Comparison of ENCODE assay signal across 23 cellular contexts in genomic region chr14:100363053-100363452, GRCh38. TPM values are rescaled to one million over a fixed set of nuclear protein-coding genes. Genes with fewer than 3 reads are reported as not detected.
"Had no signal": no experiment of that assay in that cellular context is flagged by ENCODE, and none has a peak within 500 bp of the region (broad histone marks: within the 10 kb centered on the region; RNA-seq: fewer than 3 reads in every experiment).

No MANE protein-coding gene starts in this region.

- DNase-seq: activated CD4-positive, alpha-beta T cell treated with anti-CD3 and anti-CD28 coated beads, Interleukin-2, amount 50 U/mL, for 1 hour; activated naive CD4-positive, alpha-beta T cell treated with anti-CD3 and anti-CD28 coated beads for 36 hours; cerebellar nuclear complex; effector CD8-positive, alpha-beta T cell; gastrocnemius medialis; left ventricle myocardium superior; mucosa of descending colon; natural killer cell; stimulated activated CD4-positive, alpha-beta T cell treated with anti-CD3 and anti-CD28 coated beads, Interleukin-4, amount 100 ng/mL, for 4 hours; stimulated activated CD8-positive, alpha-beta memory T cell treated with anti-CD3 and anti-CD28 coated beads, Interleukin-4, amount 100 ng/mL, for 48 hours; stimulated activated naive CD8-positive, alpha-beta T cell treated with anti-CD3 and anti-CD28 coated beads, Interleukin-15, Interleukin-2, amounts not matched to agents 100 U/mL and 50 U/mL, for 24 hours; trophoblast cell had no signal

- H3K36me3 ChIP-seq: breast epithelium had no signal

- H3K4me3 ChIP-seq: ascending aorta, breast epithelium, gastrocnemius medialis, hepatocyte, mucosa of descending colon, right atrium auricular region, skin epidermis, suprapubic skin had no signal

- H3K4me1 ChIP-seq: ascending aorta, breast epithelium, suprapubic skin had no signal

- H3K27me3 ChIP-seq: ascending aorta, breast epithelium, gastrocnemius medialis, hepatocyte, neutrophil, right atrium auricular region, suprapubic skin had no signal

- ATAC-seq: activated CD4-positive, CD25-positive, alpha-beta regulatory T cell treated with anti-CD3 and anti-CD28 coated beads, Interleukin-2, amount 50 U/mL, for 24 hours; gastrocnemius medialis; left ventricle myocardium superior; mucosa of descending colon; natural killer cell; stimulated activated naive CD8-positive, alpha-beta T cell treated with anti-CD3 and anti-CD28 coated beads, Interleukin-15, Interleukin-2, amounts not matched to agents 100 U/mL and 50 U/mL, for 24 hours had no signal

- H3K27ac ChIP-seq: ascending aorta, breast epithelium, skin epidermis, suprapubic skin had no signal

- H3K9me3 ChIP-seq: ascending aorta, breast epithelium, gastrocnemius medialis, mucosa of descending colon, neutrophil, right atrium auricular region, suprapubic skin had no signal

RNA-seq across cellular contexts. Expression of gene SLC25A47, which starts 39.9 kb away (rescaled TPM):
- total RNA-seq: activated CD8-positive, alpha-beta memory T cell treated with anti-CD3 and anti-CD28 coated beads for 36 hours; activated naive CD4-positive, alpha-beta T cell treated with anti-CD3 and anti-CD28 coated beads for 36 hours; activated T-helper 2 cell treated with anti-CD3 and anti-CD28 coated beads, Interferon-gamma antibody, Interleukin-2, Interleukin-4, amounts not matched to agents 10 μg/mL and 5 μg/mL and 100 μg/mL, durations not matched to agents 14 hours and 24 hours and 36 hours; ascending aorta; kidney epithelial cell; left ventricle myocardium superior; right atrium auricular region had no signal
